25 cellular contexts compared by ENCODE assay signal in the genomic region with DNA sequence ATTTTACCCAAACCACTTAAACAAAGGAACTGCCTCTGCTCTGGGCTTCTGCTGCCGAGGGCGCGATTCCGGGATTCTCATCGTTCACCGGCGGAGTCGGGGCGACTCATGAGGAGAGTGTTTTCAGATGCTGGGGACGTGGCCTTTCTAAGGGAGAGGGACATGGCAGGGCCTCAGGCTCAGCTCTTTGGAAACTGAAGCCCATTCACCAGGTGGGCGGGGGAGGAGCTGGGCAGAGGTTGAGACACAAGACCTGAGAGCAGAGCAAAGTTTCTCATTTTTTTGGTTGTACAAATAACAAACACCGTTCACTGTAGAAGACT. TPM values are rescaled to one million over a fixed set of nuclear protein-coding genes. Genes with fewer than 3 reads are reported as not detected.
DNase-seq lines count a peak whose midpoint lies in the region; ATAC-seq and TF ChIP-seq lines count a peak whose summit lies in the region.
"Had no signal": no experiment of that assay in that cellular context is flagged by ENCODE, and none has a peak within 500 bp of the region (broad histone marks: within the 10 kb centered on the region; RNA-seq: fewer than 3 reads in every experiment).

No MANE protein-coding gene starts in this region.

- peaks cover 17% of the 10 kb centered on the region for H3K27me3 Mint-ChIP-seq in GM23338 (ENCODE audit: insufficient read depth, low read depth, poor library complexity)
- H3K27me3 Mint-ChIP-seq in effector memory CD8-positive, alpha-beta T cell, result no peaks in the 10 kb centered on the region
- H3K27me3 Mint-ChIP-seq in neural crest cell (ENCODE audit: low read depth), result peaks cover 2% of the 10 kb centered on the region
- H3K27me3 Mint-ChIP-seq: activated naive CD8-positive, alpha-beta T cell treated with anti-CD3 and anti-CD28 coated beads, Interleukin-2, amount 10 ng/mL, durations not matched to agents 7 days and 5 days had no signal

- WGBS in adrenal gland, 4 donors, result 85 to 92% (median 88%) methylated on average over 12 of the region's 12 CpGs

- TF ChIP-seq CTCF in GM23338 (conservative IDR thresholded peaks at IDR 0.05; ENCODE audit: low read depth in 2 of 2) (no peak), neural crest cell (conservative IDR thresholded peaks at IDR 0.05) (no peak), adrenal gland (IDR thresholded peaks at IDR 0.05) (no peak), dorsolateral prefrontal cortex (IDR thresholded peaks at IDR 0.05 in 54 of 56, conservative IDR thresholded peaks at IDR 0.05 in 2 of 56; ENCODE audit: low read depth in 1 of 56, partially characterized antibody in 56 of 56) (no peak)

- no peaks in the 10 kb centered on the region for H3K79me2 ChIP-seq in GM23338 (replicated peaks; ENCODE audit: insufficient read depth)

- H3K27me3 ChIP-seq in GM23338 (ENCODE audit: insufficient read depth), result no peaks in the 10 kb centered on the region
- no peaks in the 10 kb centered on the region for H3K27me3 ChIP-seq in adrenal gland
- H3K27me3 ChIP-seq in dorsolateral prefrontal cortex, result peaks cover 0 to 7% (median 0%) of the 10 kb centered on the region in 45 donors
- H3K27me3 ChIP-seq: colonic mucosa had no signal

- H3K4me3 ChIP-seq in GM23338, result no peak overlapping the region
- no peak overlapping the region for H3K4me3 ChIP-seq in adrenal gland
- H3K4me3 ChIP-seq in dorsolateral prefrontal cortex, result no peak overlapping the region
- H3K4me3 ChIP-seq: colonic mucosa, psoas muscle, skin epidermis had no signal

- H3K36me3 Mint-ChIP-seq in GM23338 (ENCODE audit: low read depth) (peaks cover 2% of the 10 kb centered on the region; the same call in 2 of the 3 replicates), neural crest cell (ENCODE audit: low read depth) (no peaks in the 10 kb centered on the region)
- peaks cover 61% of the 10 kb centered on the region for H3K36me3 Mint-ChIP-seq in effector memory CD8-positive, alpha-beta T cell (ENCODE audit: insufficient read depth)

- ATAC-seq in GM23338, result peak; percentile 45; the same call in 2 of the 3 replicates
- ATAC-seq in effector memory CD8-positive, alpha-beta T cell (replicated peaks), result no peak
- ATAC-seq in GM18867 (IDR thresholded peaks at IDR 0.05; ENCODE audit: unreplicated experiment), result no peak
- ATAC-seq: psoas muscle had no signal

- H3K27ac Mint-ChIP-seq in GM23338 (0 out of 2 replicates have a peak overlapping the region, but pooled peaks have one; percentile 4), neural crest cell (ENCODE audit: unreplicated experiment) (peak overlapping the region; percentile 59)
- peak overlapping the region; percentile 52 to 87 for H3K27ac Mint-ChIP-seq in effector memory CD8-positive, alpha-beta T cell
- H3K27ac Mint-ChIP-seq: activated naive CD8-positive, alpha-beta T cell treated with anti-CD3 and anti-CD28 coated beads, Interleukin-2, amount 10 ng/mL, durations not matched to agents 7 days and 5 days had no signal

- no peak for TF ChIP-seq POLR2A in adrenal gland (IDR thresholded peaks at IDR 0.05)

- H3K9me3 ChIP-seq in adrenal gland (replicated peaks in 1 of 3), result no peaks in the 10 kb centered on the region
- H3K9me3 ChIP-seq: Caco-2, colonic mucosa, psoas muscle had no signal

- H3K4me2 ChIP-seq in GM23338, result no peak overlapping the region

- H3K9me3 Mint-ChIP-seq in GM23338 (peaks cover 4% of the 10 kb centered on the region; the same call in 2 of the 3 replicates), neural crest cell (no peaks in the 10 kb centered on the region)
- no peaks in the 10 kb centered on the region for H3K9me3 Mint-ChIP-seq in effector memory CD8-positive, alpha-beta T cell
- H3K9me3 Mint-ChIP-seq: activated naive CD8-positive, alpha-beta T cell treated with anti-CD3 and anti-CD28 coated beads, Interleukin-2, amount 10 ng/mL, durations not matched to agents 7 days and 5 days had no signal

- H3K36me3 ChIP-seq in GM23338 (ENCODE audit: insufficient read depth), result no peaks in the 10 kb centered on the region
- H3K36me3 ChIP-seq in adrenal gland (replicated peaks in 1 of 2), result no peaks in the 10 kb centered on the region
- H3K36me3 ChIP-seq: colonic mucosa had no signal

- H4K20me1 ChIP-seq in GM23338 (replicated peaks; ENCODE audit: insufficient read depth), result no peaks in the 10 kb centered on the region

- H3K9me2 ChIP-seq in GM23338 (ENCODE audit: insufficient read depth), result no peaks in the 10 kb centered on the region

- H3K4me1 Mint-ChIP-seq in GM23338 (peaks cover 10% of the 10 kb centered on the region; the same call in 2 of the 3 replicates), neural crest cell (peaks cover 24% of the 10 kb centered on the region)
- peaks cover 32% of the 10 kb centered on the region in 2 donors for H3K4me1 Mint-ChIP-seq in effector memory CD8-positive, alpha-beta T cell (ENCODE audit: low read depth in 2 of 2)

- peaks cover 7% of the 10 kb centered on the region; the same call in 1 of the 2 replicates for H3F3A ChIP-seq in GM23338 (replicated peaks; ENCODE audit: low read depth)

- intact Hi-C loops in adrenal gland (cut with DNase I) (no loop called here), dorsolateral prefrontal cortex (cut with DNase I) (no loop called here)

- H2AFZ ChIP-seq in GM23338, result no peak overlapping the region

- H3K4me3 Mint-ChIP-seq in GM23338 (no peak overlapping the region), neural crest cell (no peak overlapping the region)
- no peak overlapping the region for H3K4me3 Mint-ChIP-seq in effector memory CD8-positive, alpha-beta T cell
- H3K4me3 Mint-ChIP-seq: activated naive CD8-positive, alpha-beta T cell treated with anti-CD3 and anti-CD28 coated beads, Interleukin-2, amount 10 ng/mL, durations not matched to agents 7 days and 5 days had no signal

- H3K4me1 ChIP-seq in GM23338 (ENCODE audit: insufficient read depth) (no peaks in the 10 kb centered on the region), adrenal gland (replicated peaks in 1 of 2) (peaks cover 0 to 16% of the 10 kb centered on the region in 2 donors)
- H3K4me1 ChIP-seq: Caco-2, colonic mucosa had no signal

- peak; percentile 49 for DNase-seq in DMS53 (lab: John Stamatoyannopoulos, UW)
- no peak for DNase-seq in DMS53 treated with DMSO at 0.1 percent for 48 hours (lab: John Stamatoyannopoulos, UW; ENCODE audit: unreplicated experiment)
- DNase-seq in GM23338 (ENCODE audit: low spot score), result no peak
- no peak for DNase-seq in effector memory CD8-positive, alpha-beta T cell
- DNase-seq in neural crest cell (ENCODE audit: low read depth, low spot score), result no peak
- DNase-seq in adrenal gland, result no peak
- no peak for DNase-seq in dorsolateral prefrontal cortex
- DNase-seq: activated CD4-positive, alpha-beta T cell treated with anti-CD3 and anti-CD28 coated beads for 1 hour; activated CD8-positive, alpha-beta memory T cell treated with anti-CD3 and anti-CD28 coated beads for 24 hours; activated naive CD8-positive, alpha-beta T cell treated with anti-CD3 and anti-CD28 coated beads, Interleukin-2, amount 10 ng/mL, durations not matched to agents 7 days and 5 days; activated T-cell treated with anti-CD3 and anti-CD28 coated beads, Interleukin-2, amount 50 U/mL, for 48 hours; Caco-2; colonic mucosa; IMR-90; mesenchymal stem cell; NCI-H1105 treated with DMSO at 0.1 percent for 48 hours; NCI-H2107; NCI-H510A treated with DMSO at 0.1 percent for 48 hours; NK-92 treated with Interleukin-12 subunit alpha and Interleukin-12 subunit beta, amount 100 ng/mL, for 24 hours; psoas muscle; SHP77 treated with DMSO at 0.1 percent for 48 hours; stimulated activated CD4-positive, alpha-beta T cell treated with anti-CD3 and anti-CD28 coated beads, Interleukin-1b, Interleukin-23, amount 100 ng/mL, for 48 hours had no signal

- H3K27ac ChIP-seq in GM23338 (ENCODE audit: low read depth) (no peak overlapping the region), adrenal gland (no peak overlapping the region), dorsolateral prefrontal cortex (no peak overlapping the region)
- H3K27ac ChIP-seq: 22Rv1, colonic mucosa, psoas muscle, skin epidermis had no signal

RNA-seq across cellular contexts. Expression of a gene that starts 29.8 kb away (rescaled TPM):
- total RNA-seq in GM23338 (2014; rRNA removed; shearing (Covaris generic)), result 5.0 and 6.4 TPM in 2 replicates
- polyA plus RNA-seq in GM23338 (2016; fragmentation: Nextera tagmentation; extraction: Ambion mirVana) (2.7 and 3.9 TPM in 2 replicates), adrenal gland (1 to 10 TPM; 1.4 to 7.0 (median 5.5) TPM)
- total RNA-seq in neural crest cell (2.2 and 2.4 TPM in 2 replicates), adrenal gland (10 to 100 TPM in 4 of 8 donors, 1 to 10 TPM in 4; 4.4 to 20.9 (median 11.1) TPM), dorsolateral prefrontal cortex (10 to 100 TPM in 17 of 120 experiments, 1 to 10 TPM in 103; 1.9 to 17.4 (median 6.1) TPM)

Comparison
In these comparisons a context has a peak if more than half of its experiments do, and no peak if none do; other contexts are left out.
1. H3K27ac Mint-ChIP-seq: peak in every context shown above with its lines; median percentile 70 in effector memory CD8-positive, alpha-beta T cell; 59 in neural crest cell; 4 in GM23338.